ENCODE assay signal across 8 cellular contexts in genomic region chr7:24572421-24573007, GRCh38. TPM values are rescaled to one million over a fixed set of nuclear protein-coding genes. Genes with fewer than 3 reads are reported as not detected.
DNase-seq lines count a peak whose midpoint lies in the region; ATAC-seq and TF ChIP-seq lines count a peak whose summit lies in the region.

No MANE protein-coding gene starts in this region.

- no peak for TF ChIP-seq POLR2A in upper lobe of left lung (IDR thresholded peaks at IDR 0.05)

- H3K27me3 ChIP-seq in muscle layer of duodenum (ENCODE audit: low read depth, low read length) (no peaks in the 10 kb centered on the region), upper lobe of left lung (no peaks in the 10 kb centered on the region)

- ATAC-seq in esophagus mucosa (peak; percentile 40), upper lobe of left lung (ENCODE audit: low FRiP score in 2 of 2) (peak in 1 of 2 donors; percentile 56)

- no peak for TF ChIP-seq EP300 in upper lobe of left lung (IDR thresholded peaks at IDR 0.05)

- H3K4me3 ChIP-seq in muscle layer of duodenum (ENCODE audit: low read depth in 1 of 2, low read length in 2 of 2) (peak overlapping the region; percentile 69 to 70), upper lobe of left lung (peak overlapping the region; percentile 50 to 83 (median 77))

- DNase-seq in NCI-H2081 (lab: John Stamatoyannopoulos, UW) (peak; percentile 35 to 69), NCI-H2081 treated with DMSO at 0.1 percent for 48 hours (lab: John Stamatoyannopoulos, UW) (no peak), NCI-H146 (lab: John Stamatoyannopoulos, UW) (peak; percentile 72), upper lobe of left lung (peak in 1 of 2 donors; percentile 21), GM13976 (ENCODE audit: low spot score) (no peak)
- peak; percentile 52 for DNase-seq in activated T-cell treated with anti-CD3 and anti-CD28 coated beads, Interleukin-2, amount 50 U/mL, for 1 hour

- H3K9me3 ChIP-seq in muscle layer of duodenum (ENCODE audit: control insufficient read depth in 1 of 2, low read length in 2 of 2) (no peaks in the 10 kb centered on the region), upper lobe of left lung (no peaks in the 10 kb centered on the region)

- H3K4me1 ChIP-seq in muscle layer of duodenum (ENCODE audit: control insufficient read depth in 1 of 2, insufficient read depth in 2 of 2, low read length in 2 of 2) (peaks cover 0 to 19% of the 10 kb centered on the region in 2 donors), upper lobe of left lung (peaks cover 5 to 20% (median 7%) of the 10 kb centered on the region in 4 donors)

- TF ChIP-seq CTCF in upper lobe of left lung (IDR thresholded peaks at IDR 0.05) (no peak), GM13976 (IDR thresholded peaks at IDR 0.05; ENCODE audit: borderline replicate concordance, control extremely low read depth, extremely low read depth, insufficient read depth, missing control alignments) (no peak)

- 0 to 3% methylated on average over 9 to 15 of the region's 15 CpGs for WGBS in upper lobe of left lung, 2 donors

- H3K27ac ChIP-seq in muscle layer of duodenum (ENCODE audit: low read length) (no peak overlapping the region), upper lobe of left lung (peak overlapping the region in 3 of 4 donors; percentile 27 to 82 (median 72))

- in situ Hi-C loops in GM13976 (cut with MboI; ENCODE audit: low sequenced_read_pairs, unreplicated experiment): loop anchor here (10.0 kb wide), 1 partner anchor 158 kb away; no protein-coding TSS in a partner anchor

- H3K36me3 ChIP-seq in muscle layer of duodenum (ENCODE audit: control insufficient read depth in 1 of 2, insufficient read depth in 2 of 2, low read length in 2 of 2): no peaks in the 10 kb centered on the region
- no peaks in the 10 kb centered on the region for H3K36me3 ChIP-seq in upper lobe of left lung

RNA-seq across cellular contexts. Expression of gene PALS2, which starts 0.7 kb away (rescaled TPM):
- total RNA-seq in esophagus mucosa: 12.8 TPM
- 10 to 100 TPM in 4 of 6 donors, 1 to 10 TPM in 2; 8.5 to 22.0 (median 11.1) TPM for total RNA-seq in upper lobe of left lung

Comparison
In these comparisons a context has a peak if more than half of its experiments do, and no peak if none do; other contexts are left out.
1. DNase-seq: peak in NCI-H2081 (2 of 2), NCI-H146 (single experiment) and activated T-cell treated with anti-CD3 and anti-CD28 coated beads, Interleukin-2, amount 50 U/mL, for 1 hour (single experiment); none in NCI-H2081 treated with DMSO at 0.1 percent for 48 hours (single experiment) and GM13976 (single experiment).